8 cellular contexts compared by ENCODE assay signal in genomic region chr1:40948741-40949528, GRCh38. TPM values are rescaled to one million over a fixed set of nuclear protein-coding genes. Genes with fewer than 3 reads are reported as not detected.
A peak's percentile ranks its signal among the peaks of the same experiment; 100 is the strongest.
DNase-seq lines count a peak whose midpoint lies in the region; ATAC-seq and TF ChIP-seq lines count a peak whose summit lies in the region.

No MANE protein-coding gene starts in this region.

- CTCF ChIA-PET in activated naive CD4-positive, alpha-beta T cell treated with anti-CD3 and anti-CD28 coated beads, Interleukin-2, amount 10 ng/mL, durations not matched to agents 7 days and 5 days (lab: Charles Lee) = interaction anchor here (0.7 to 8.8 kb wide), 29 partner anchors 12 to 417 kb away, joined by 3 to 159 read pairs (median 4); partner anchors contain the start of genes CITED4 and NFYC

- no peaks in the 10 kb centered on the region for H3K9me3 Mint-ChIP-seq in activated naive CD4-positive, alpha-beta T cell treated with anti-CD3 and anti-CD28 coated beads, Interleukin-2, amount 10 ng/mL, durations not matched to agents 7 days and 5 days

- H3K27me3 ChIP-seq in Karpas-422 (ENCODE audit: low read length) (no peaks in the 10 kb centered on the region), left ventricle myocardium inferior (ENCODE audit: low read depth) (peaks cover 11% of the 10 kb centered on the region)

- peaks cover 58% of the 10 kb centered on the region for H3K27me3 Mint-ChIP-seq in activated naive CD4-positive, alpha-beta T cell treated with anti-CD3 and anti-CD28 coated beads, Interleukin-2, amount 10 ng/mL, durations not matched to agents 7 days and 5 days

- H3K4me1 ChIP-seq in Karpas-422 (ENCODE audit: low read length) = peaks cover 4% of the 10 kb centered on the region; the same call in 1 of the 2 replicates
- peaks cover 17% of the 10 kb centered on the region for H3K4me1 ChIP-seq in left ventricle myocardium inferior

- peaks cover 18% of the 10 kb centered on the region for H3K4me1 Mint-ChIP-seq in activated naive CD4-positive, alpha-beta T cell treated with anti-CD3 and anti-CD28 coated beads, Interleukin-2, amount 10 ng/mL, durations not matched to agents 7 days and 5 days

- H3K79me2 ChIP-seq in Karpas-422 (ENCODE audit: low read length) = no peaks in the 10 kb centered on the region

- no peak overlapping the region for H3K4me3 Mint-ChIP-seq in activated naive CD4-positive, alpha-beta T cell treated with anti-CD3 and anti-CD28 coated beads, Interleukin-2, amount 10 ng/mL, durations not matched to agents 7 days and 5 days

- no peaks in the 10 kb centered on the region for H4K20me1 ChIP-seq in Karpas-422 (ENCODE audit: insufficient read depth, low read depth, low read length)

- no peak overlapping the region for H3K4me3 ChIP-seq in Karpas-422 (ENCODE audit: low read length)
- peak overlapping the region; percentile 51 for H3K4me3 ChIP-seq in SK-N-MC
- H3K4me3 ChIP-seq in left ventricle myocardium inferior = no peak overlapping the region
- no peak overlapping the region for H3K4me3 ChIP-seq in skeletal muscle cell (ENCODE audit: low read depth, low read length)

- H3K9ac ChIP-seq in Karpas-422 (ENCODE audit: low read length) (no peak overlapping the region), SK-N-MC (ENCODE audit: insufficient read length) (no peak overlapping the region)

- H2AFZ ChIP-seq in Karpas-422 (ENCODE audit: low read length) = no peak overlapping the region

- H3K27ac ChIP-seq in Karpas-422 (ENCODE audit: low read length) (no peak overlapping the region), SK-N-MC (no peak overlapping the region), left ventricle myocardium inferior (replicated peaks) (no peak overlapping the region)

- H3K9me3 ChIP-seq in Karpas-422 (ENCODE audit: low read length) (no peaks in the 10 kb centered on the region), SK-N-MC (ENCODE audit: low read depth, low read length) (peaks cover 5% of the 10 kb centered on the region; the same call in 1 of the 2 replicates), left ventricle myocardium inferior (replicated peaks) (peaks cover 13% of the 10 kb centered on the region)

- DNase-seq in DMS153 (lab: John Stamatoyannopoulos, UW) (peak; percentile 60), Karpas-422 (peak; percentile 88), SK-N-MC (ENCODE audit: low read depth, low spot score) (no peak), left ventricle myocardium inferior (no peak), skeletal muscle cell (ENCODE audit: low read depth) (peak; percentile 58), NCI-H187 treated with DMSO at 0.1 percent for 48 hours (lab: John Stamatoyannopoulos, UW) (no peak)
- peak; percentile 79 for DNase-seq in activated naive CD4-positive, alpha-beta T cell treated with anti-CD3 and anti-CD28 coated beads, Interleukin-2, amount 10 ng/mL, durations not matched to agents 7 days and 5 days

- H3K27ac Mint-ChIP-seq in activated naive CD4-positive, alpha-beta T cell treated with anti-CD3 and anti-CD28 coated beads, Interleukin-2, amount 10 ng/mL, durations not matched to agents 7 days and 5 days = no peak overlapping the region

- TF ChIP-seq CTCF in left ventricle myocardium inferior (IDR thresholded peaks at IDR 0.05; ENCODE audit: borderline replicate concordance) = peak; percentile 71

- no peaks in the 10 kb centered on the region for H3K9me2 ChIP-seq in Karpas-422 (replicated peaks; ENCODE audit: insufficient read depth, low read length)

- H3K36me3 ChIP-seq in Karpas-422 (ENCODE audit: insufficient read depth, low read length) (no peaks in the 10 kb centered on the region), SK-N-MC (ENCODE audit: insufficient read depth, low read length) (no peaks in the 10 kb centered on the region), left ventricle myocardium inferior (no peaks in the 10 kb centered on the region)

- H3K36me3 Mint-ChIP-seq in activated naive CD4-positive, alpha-beta T cell treated with anti-CD3 and anti-CD28 coated beads, Interleukin-2, amount 10 ng/mL, durations not matched to agents 7 days and 5 days = no peaks in the 10 kb centered on the region

- no peak for ATAC-seq in HG02885 (IDR thresholded peaks at IDR 0.05; ENCODE audit: poor library complexity, unreplicated experiment)

- intact Hi-C loops in left ventricle myocardium inferior (cut with micrococcal nuclease) = no loop called here

- H3K4me2 ChIP-seq in Karpas-422 (ENCODE audit: low read depth, low read length, poor library complexity, severe bottlenecking) = no peak overlapping the region

RNA-seq across cellular contexts. Expression of gene CTPS1, which starts 30.6 kb away (rescaled TPM):
- 34.4 and 61.3 TPM in 2 replicates for total RNA-seq in Karpas-422 (2014; rRNA removed; shearing (Covaris generic); ENCODE audit: low replicate concordance)
- total RNA-seq in left ventricle myocardium inferior = 7.1 TPM

Comparison
In these comparisons a context has a peak if more than half of its experiments do, and no peak if none do; other contexts are left out.
1. DNase-seq: peak in DMS153 (single experiment), Karpas-422 (single experiment), activated naive CD4-positive, alpha-beta T cell treated with anti-CD3 and anti-CD28 coated beads, Interleukin-2, amount 10 ng/mL, durations not matched to agents 7 days and 5 days (single experiment) and skeletal muscle cell (single experiment); none in SK-N-MC (single experiment), left ventricle myocardium inferior (single experiment) and NCI-H187 treated with DMSO at 0.1 percent for 48 hours (single experiment).